8 cellular contexts compared by ENCODE assay signal in genomic region chr1:12153181-12153785, GRCh38. TPM values are rescaled to one million over a fixed set of nuclear protein-coding genes. Genes with fewer than 3 reads are reported as not detected.
DNase-seq lines count a peak whose midpoint lies in the region; ATAC-seq and TF ChIP-seq lines count a peak whose summit lies in the region.

No MANE protein-coding gene starts in this region.

- peaks cover 88% of the 10 kb centered on the region for H3K4me1 Mint-ChIP-seq in activated T-cell treated with anti-CD3 and anti-CD28 coated beads, Interleukin-2, amount 50 U/mL, for 24 hours (ENCODE audit: low read depth)

- intact Hi-C loops in Panc1 (cut with micrococcal nuclease; ENCODE audit: unreplicated experiment): no loop called here

- BruUV-seq in Panc1 (replicated peaks; lab: Mats Ljungman, UMichigan): no TSS peak

- peaks cover 7% of the 10 kb centered on the region for H3K4me1 ChIP-seq in Panc1 (ENCODE audit: control insufficient read depth, insufficient read depth, low read length)
- no peaks in the 10 kb centered on the region for H3K4me1 ChIP-seq in parathyroid adenoma

- H3K27me3 Mint-ChIP-seq in activated T-cell treated with anti-CD3 and anti-CD28 coated beads, Interleukin-2, amount 50 U/mL, for 24 hours: no peaks in the 10 kb centered on the region

- H3K9me3 Mint-ChIP-seq in activated T-cell treated with anti-CD3 and anti-CD28 coated beads, Interleukin-2, amount 50 U/mL, for 24 hours: peaks cover 12% of the 10 kb centered on the region

- H3K9ac ChIP-seq in parathyroid adenoma: no peak overlapping the region

- DNase-seq in activated T-cell treated with anti-CD3 and anti-CD28 coated beads, Interleukin-2, amount 50 U/mL, for 24 hours: no peak
- DNase-seq in activated T-cell treated with anti-CD3 and anti-CD28 coated beads for 4 hours (no peak), Panc1 (ENCODE audit: low read depth, low spot score) (no peak), epidermal melanocyte (ENCODE audit: insufficient read length, low spot score) (peak; percentile 63), SHP77 treated with DMSO at 0.1 percent for 48 hours (lab: John Stamatoyannopoulos, UW) (no peak)

- CTCF ChIA-PET in Panc1 (lab: Charles Lee): no interaction called here

- ATAC-seq in Panc1 (peak; percentile 77), HG03521 (IDR thresholded peaks at IDR 0.05; ENCODE audit: unreplicated experiment) (no peak), HG02970 (IDR thresholded peaks at IDR 0.05; ENCODE audit: low FRiP score, unreplicated experiment) (no peak)

- H3K4me3 Mint-ChIP-seq in activated T-cell treated with anti-CD3 and anti-CD28 coated beads, Interleukin-2, amount 50 U/mL, for 24 hours: no peak overlapping the region

- H3K4me2 ChIP-seq in parathyroid adenoma (ENCODE audit: low read length): no peak overlapping the region

- H3K27ac Mint-ChIP-seq in activated T-cell treated with anti-CD3 and anti-CD28 coated beads, Interleukin-2, amount 50 U/mL, for 24 hours: peak overlapping the region; percentile 75

- H3K27me3 ChIP-seq in Panc1 (ENCODE audit: control insufficient read depth, insufficient read depth, low read length) (no peaks in the 10 kb centered on the region), parathyroid adenoma (ENCODE audit: control insufficient read depth, insufficient read depth, low read length) (no peaks in the 10 kb centered on the region)

- peaks cover 10% of the 10 kb centered on the region for H3K36me3 Mint-ChIP-seq in activated T-cell treated with anti-CD3 and anti-CD28 coated beads, Interleukin-2, amount 50 U/mL, for 24 hours (ENCODE audit: low read depth)

- in situ Hi-C loops in Panc1 (cut with HindIII; ENCODE audit: low pct_unique_long_range_greater_than_20kb, low sequenced_read_pairs): no loop called here

- POLR2A ChIA-PET in Panc1 (lab: Charles Lee): no interaction called here

- no peaks in the 10 kb centered on the region for H3K79me2 ChIP-seq in parathyroid adenoma

- H3K27ac ChIP-seq in Panc1 (ENCODE audit: low read length): no peak overlapping the region
- H3K27ac ChIP-seq in parathyroid adenoma: peak overlapping the region; percentile 19

- peaks cover 3% of the 10 kb centered on the region; the same call in 1 of the 2 replicates for H3K9me3 ChIP-seq in Panc1 (ENCODE audit: control insufficient read depth, insufficient read depth, low read depth, low read length)
- no peaks in the 10 kb centered on the region for H3K9me3 ChIP-seq in parathyroid adenoma (ENCODE audit: control insufficient read depth, low read length)

- TF ChIP-seq CTCF in Panc1 (IDR thresholded peaks at IDR 0.05): no peak
- no peak for TF ChIP-seq CTCF in parathyroid adenoma (IDR thresholded peaks at IDR 0.05)

- H2AFZ ChIP-seq in parathyroid adenoma: no peak overlapping the region

- H3K4me3 ChIP-seq in Panc1 (ENCODE audit: low read depth in 2 of 2, low read length in 2 of 2) (no peak overlapping the region), parathyroid adenoma (ENCODE audit: low read depth, low read length) (no peak overlapping the region)

- no peaks in the 10 kb centered on the region for H3K36me3 ChIP-seq in Panc1 (ENCODE audit: control insufficient read depth, insufficient read depth, low read length)
- H3K36me3 ChIP-seq in parathyroid adenoma (ENCODE audit: control insufficient read depth, insufficient read depth, low read length): no peaks in the 10 kb centered on the region

RNA-seq across cellular contexts. Expression of gene TNFRSF1B, which starts 13.5 kb away (rescaled TPM):
- total RNA-seq in Panc1 (2021; ENCODE audit: unreplicated experiment): 18.8 TPM
- 11.3 TPM for polyA plus RNA-seq in Panc1 (2012; ENCODE audit: insufficient read length)
